In genomic region chr5:175746851-175747250, GRCh38 we compare ENCODE assay signal across 10 cellular contexts.
DNase-seq lines count a peak whose midpoint lies in the region; ATAC-seq and TF ChIP-seq lines count a peak whose summit lies in the region.
"Had no signal": no experiment of that assay in that cellular context is flagged by ENCODE, and none has a peak within 500 bp of the region (broad histone marks: within the 10 kb centered on the region; RNA-seq: fewer than 3 reads in every experiment).

No MANE protein-coding gene starts in this region.

- no peak overlapping the region for H3K4me2 ChIP-seq in mesenchymal stem cell (ENCODE audit: low read length, poor library complexity, severe bottlenecking)

- H3K23ac ChIP-seq in mesenchymal stem cell (ENCODE audit: low read length in 2 of 2), result no peak overlapping the region

- no peak overlapping the region for H3K18ac ChIP-seq in mesenchymal stem cell (ENCODE audit: low read depth in 1 of 2, low read length in 2 of 2)

- WGBS in mesenchymal stem cell, result no CpG with 5 or more reads among the region's 2 CpGs
- 10 to 18% methylated on average over 2 of the region's 2 CpGs for WGBS in transverse colon (ENCODE audit: low coverage in 1 of 2), 2 donors

- peak; percentile 10 for DNase-seq in DMS79 (lab: John Stamatoyannopoulos, UW)
- DNase-seq in M059J (ENCODE audit: low read depth), result peak; percentile 29
- peak; percentile 3 for DNase-seq in brain microvascular endothelial cell
- DNase-seq in mesenchymal stem cell, result peak; percentile 9
- no peak for DNase-seq in colonic mucosa
- DNase-seq in transverse colon, result no peak
- DNase-seq: KG1, left ventricle myocardium inferior had no signal

- H2BK12ac ChIP-seq in mesenchymal stem cell (ENCODE audit: low read length in 2 of 2), result no peak overlapping the region

- H3K27me3 ChIP-seq in brain microvascular endothelial cell (replicated peaks) (no peaks in the 10 kb centered on the region), mesenchymal stem cell (ENCODE audit: control insufficient read depth in 1 of 2, insufficient read depth in 1 of 2, low read length in 2 of 2) (peaks cover 0 to 6% of the 10 kb centered on the region in 2 experiments), colonic mucosa (no peaks in the 10 kb centered on the region), transverse colon (peaks cover 5% of the 10 kb centered on the region)

- no peak overlapping the region for H4K8ac ChIP-seq in mesenchymal stem cell (ENCODE audit: low read length)

- H2BK15ac ChIP-seq in mesenchymal stem cell (ENCODE audit: low read depth, poor library complexity, severe bottlenecking), result no peak overlapping the region

- H2BK120ac ChIP-seq in mesenchymal stem cell (ENCODE audit: low read depth, low read length), result no peak overlapping the region

- intact Hi-C loops in colonic mucosa (cut with DNase I), result no loop called here
- intact Hi-C loops in transverse colon (cut with DNase I; ENCODE audit: low total_unique reads), result no loop called here

- no peak overlapping the region for H4K91ac ChIP-seq in mesenchymal stem cell (ENCODE audit: low read length)

- H3K9me3 ChIP-seq in mesenchymal stem cell (ENCODE audit: control insufficient read depth, low read length), result no peaks in the 10 kb centered on the region
- no peaks in the 10 kb centered on the region for H3K9me3 ChIP-seq in colonic mucosa
- no peaks in the 10 kb centered on the region for H3K9me3 ChIP-seq in transverse colon
- H3K9me3 ChIP-seq: left ventricle myocardium inferior had no signal

- TF ChIP-seq CTCF in brain microvascular endothelial cell (IDR thresholded peaks at IDR 0.05; ENCODE audit: low read depth, low read length, missing control alignments) (no peak), colonic mucosa (IDR thresholded peaks at IDR 0.05) (no peak), transverse colon (IDR thresholded peaks at IDR 0.05) (no peak)

- TF ChIP-seq POLR2A in transverse colon (IDR thresholded peaks at IDR 0.05), result no peak

- H3K79me1 ChIP-seq in mesenchymal stem cell (replicated peaks; ENCODE audit: low read length, poor library complexity, severe bottlenecking), result no peaks in the 10 kb centered on the region

- no peaks in the 10 kb centered on the region for H3K36me3 ChIP-seq in brain microvascular endothelial cell (replicated peaks)
- no peaks in the 10 kb centered on the region for H3K36me3 ChIP-seq in mesenchymal stem cell (ENCODE audit: control insufficient read depth in 1 of 2, insufficient read depth in 2 of 2, low read depth in 1 of 2, low read length in 2 of 2)
- no peaks in the 10 kb centered on the region for H3K36me3 ChIP-seq in colonic mucosa
- no peaks in the 10 kb centered on the region for H3K36me3 ChIP-seq in transverse colon
- H3K36me3 ChIP-seq: left ventricle myocardium inferior had no signal

- no peak overlapping the region for H3K14ac ChIP-seq in mesenchymal stem cell (ENCODE audit: low read length in 2 of 2)

- H3K9ac ChIP-seq in mesenchymal stem cell (ENCODE audit: low read length) (no peak overlapping the region), colonic mucosa (ENCODE audit: low read depth in 2 of 2, low read length in 2 of 2) (no peak overlapping the region)

- TF ChIP-seq EP300 in transverse colon (IDR thresholded peaks at IDR 0.05; ENCODE audit: low read depth), result no peak

- no peak overlapping the region for H3K4ac ChIP-seq in mesenchymal stem cell (ENCODE audit: low read depth in 1 of 2, low read length in 2 of 2)

- ATAC-seq in HG03565 (IDR thresholded peaks at IDR 0.05; ENCODE audit: unreplicated experiment) (no peak), GM21786 (IDR thresholded peaks at IDR 0.05; ENCODE audit: unreplicated experiment) (no peak)

- no peak overlapping the region for H2BK5ac ChIP-seq in mesenchymal stem cell (ENCODE audit: low read depth, low read length, poor library complexity, severe bottlenecking)

- no peak overlapping the region for H2AK5ac ChIP-seq in mesenchymal stem cell (ENCODE audit: low read length, severe bottlenecking)

- no peak overlapping the region for H2AFZ ChIP-seq in mesenchymal stem cell (ENCODE audit: low read depth, low read length)

- in situ Hi-C loops in brain microvascular endothelial cell (cut with HindIII; ENCODE audit: low pct_ligation_motif_present, low sequenced_read_pairs), result no loop called here
- in situ Hi-C loops in transverse colon (cut with MboI; ENCODE audit: low pct_ligation_motif_present in 1 of 4, low pct_unique_long_range_greater_than_20kb in 1 of 4, low sequenced_read_pairs in 3 of 4), result loop anchor here in 1 of 4 donors (25.0 kb wide), 1 partner anchor 590 kb away; no protein-coding TSS in a partner anchor

- no peak overlapping the region for H3K27ac ChIP-seq in brain microvascular endothelial cell
- no peak overlapping the region for H3K27ac ChIP-seq in mesenchymal stem cell (ENCODE audit: low read length, poor library complexity, severe bottlenecking)
- H3K27ac ChIP-seq in colonic mucosa, result no peak overlapping the region
- no peak overlapping the region for H3K27ac ChIP-seq in transverse colon
- H3K27ac ChIP-seq: left ventricle myocardium inferior had no signal

- H3K4me1 ChIP-seq in mesenchymal stem cell (ENCODE audit: control insufficient read depth, insufficient read depth, low read depth, low read length) (no peaks in the 10 kb centered on the region), colonic mucosa (no peaks in the 10 kb centered on the region), transverse colon (no peaks in the 10 kb centered on the region)
- H3K4me1 ChIP-seq: left ventricle myocardium inferior had no signal

- H3K4me3 ChIP-seq in brain microvascular endothelial cell (ENCODE audit: low read depth, low read length), result no peak overlapping the region
- H3K4me3 ChIP-seq in mesenchymal stem cell (ENCODE audit: insufficient read depth in 1 of 2, low read depth in 1 of 2, low read length in 2 of 2), result no peak overlapping the region
- no peak overlapping the region for H3K4me3 ChIP-seq in colonic mucosa
- H3K4me3 ChIP-seq in transverse colon, result no peak overlapping the region
- H3K4me3 ChIP-seq: left ventricle myocardium inferior had no signal

Comparison
In these comparisons a context has a peak if more than half of its experiments do, and no peak if none do; other contexts are left out.
1. DNase-seq: peak in DMS79 (single experiment), M059J (single experiment), brain microvascular endothelial cell (single experiment) and mesenchymal stem cell (single experiment); none in colonic mucosa (single experiment) and transverse colon (single experiment).